Comparison of ENCODE assay signal across 11 cellular contexts in genomic region chr9:124309665-124310064, GRCh38. TPM values are rescaled to one million over a fixed set of nuclear protein-coding genes. Genes with fewer than 3 reads are reported as not detected.
DNase-seq lines count a peak whose midpoint lies in the region; ATAC-seq and TF ChIP-seq lines count a peak whose summit lies in the region.
"Had no signal": no experiment of that assay in that cellular context is flagged by ENCODE, and none has a peak within 500 bp of the region (broad histone marks: within the 10 kb centered on the region; RNA-seq: fewer than 3 reads in every experiment).

No MANE protein-coding gene starts in this region.

- H3K36me3 ChIP-seq in fibroblast of lung (ENCODE audit: control insufficient read depth, insufficient read depth, low read length): peaks cover 26% of the 10 kb centered on the region
- H3K36me3 ChIP-seq in MM.1S (replicated peaks; ENCODE audit: insufficient read depth, low read length): no peaks in the 10 kb centered on the region

- H2AFZ ChIP-seq in fibroblast of lung (ENCODE audit: low read length) (no peak overlapping the region), MM.1S (ENCODE audit: low read length) (no peak overlapping the region)

- TF ChIP-seq CTCF in RWPE1 (conservative IDR thresholded peaks at IDR 0.05; ENCODE audit: low read depth) (no peak), fibroblast of lung (conservative IDR thresholded peaks at IDR 0.05 in 1 of 2, IDR thresholded peaks at IDR 0.05 in 1 of 2; ENCODE audit: low read depth in 1 of 2, low read length in 2 of 2) (no peak), MM.1S (IDR thresholded peaks at IDR 0.05; ENCODE audit: low read length) (no peak)

- H3K4me3 ChIP-seq in fibroblast of lung (replicated peaks in 1 of 4; ENCODE audit: control extremely low read depth in 1 of 4, insufficient read depth in 1 of 4, low read depth in 3 of 4, low read length in 4 of 4): no peak overlapping the region
- H3K4me3 ChIP-seq in MM.1S (ENCODE audit: low read length): no peak overlapping the region
- H3K4me3 ChIP-seq: Peyer's patch had no signal

- no peaks in the 10 kb centered on the region for H3K27me3 ChIP-seq in fibroblast of lung (ENCODE audit: control insufficient read depth, insufficient read depth, low read length)
- no peaks in the 10 kb centered on the region for H3K27me3 ChIP-seq in MM.1S (replicated peaks; ENCODE audit: insufficient read depth, low read length)
- H3K27me3 ChIP-seq: Peyer's patch had no signal

- H3K9me3 ChIP-seq in fibroblast of lung (ENCODE audit: control insufficient read depth, insufficient read depth, low read depth, low read length): no peaks in the 10 kb centered on the region
- H3K9me3 ChIP-seq in MM.1S (replicated peaks; ENCODE audit: insufficient read depth, low read length): no peaks in the 10 kb centered on the region
- H3K9me3 ChIP-seq: Peyer's patch had no signal

- peaks cover 39% of the 10 kb centered on the region for H3K79me2 ChIP-seq in fibroblast of lung (ENCODE audit: control insufficient read depth, insufficient read depth, low read length)
- no peaks in the 10 kb centered on the region for H3K79me2 ChIP-seq in MM.1S (ENCODE audit: low read length)

- peak overlapping the region; percentile 32 for H3K4me2 ChIP-seq in fibroblast of lung (ENCODE audit: extremely low read depth, insufficient read depth, low read length)
- H3K4me2 ChIP-seq in MM.1S (ENCODE audit: low read depth, low read length): no peak overlapping the region

- H3K9ac ChIP-seq in fibroblast of lung (ENCODE audit: insufficient read depth, low read length): peak overlapping the region; percentile 8
- H3K9ac ChIP-seq in MM.1S (ENCODE audit: low read length): no peak overlapping the region

- DNase-seq in ELR (ENCODE audit: low read depth): peak; percentile 99
- peak; percentile 97 for DNase-seq in RWPE1 (ENCODE audit: low spot score)
- peak; percentile 93 to 98 for DNase-seq in fibroblast of lung (ENCODE audit: low read depth in 2 of 2)
- peak; percentile 96 for DNase-seq in renal cortical epithelial cell (ENCODE audit: low read depth)
- DNase-seq in MM.1S: no peak
- DNase-seq: activated T-cell treated with anti-CD3 and anti-CD28 coated beads, Interleukin-2, amount 50 U/mL, for 72 hours; Kasumi-1; Peyer's patch had no signal

- no peaks in the 10 kb centered on the region for H3F3A ChIP-seq in MM.1S (ENCODE audit: insufficient read depth, low read length)

- no peaks in the 10 kb centered on the region for H3K9me2 ChIP-seq in MM.1S (replicated peaks; ENCODE audit: insufficient read depth, low read length)

- peaks cover 16% of the 10 kb centered on the region for H3K4me1 ChIP-seq in fibroblast of lung (ENCODE audit: control insufficient read depth, extremely low read depth, insufficient read depth, low read length)
- H3K4me1 ChIP-seq in MM.1S (ENCODE audit: low read length): no peaks in the 10 kb centered on the region
- H3K4me1 ChIP-seq: Peyer's patch had no signal

- POLR2A ChIA-PET in RWPE1 (lab: Yijun Ruan, JAX; ENCODE audit: low non-redundant PET): no interaction called here

- H3K27ac ChIP-seq in RWPE1 (peak overlapping the region; percentile 81), fibroblast of lung (ENCODE audit: insufficient read depth, low read length) (peak overlapping the region; percentile 70), MM.1S (ENCODE audit: low read length) (no peak overlapping the region)
- H3K27ac ChIP-seq: Peyer's patch had no signal

- H4K20me1 ChIP-seq in fibroblast of lung (ENCODE audit: control insufficient read depth, extremely low read depth, insufficient read depth, low read length) (no peaks in the 10 kb centered on the region), MM.1S (ENCODE audit: insufficient read depth, low read length) (no peaks in the 10 kb centered on the region)

- no peak for ATAC-seq in HG02884 (IDR thresholded peaks at IDR 0.05; ENCODE audit: unreplicated experiment)
- ATAC-seq in GM19455 (IDR thresholded peaks at IDR 0.05; ENCODE audit: unreplicated experiment): no peak
- ATAC-seq in GM19023 (IDR thresholded peaks at IDR 0.05; ENCODE audit: unreplicated experiment): no peak
- ATAC-seq: activated T-cell treated with anti-CD3 and anti-CD28 coated beads, Interleukin-2, amount 50 U/mL, for 72 hours had no signal

- CTCF ChIA-PET in RWPE1 (lab: Yijun Ruan, JAX): interaction anchor here (0.5 to 1.9 kb wide), 3 partner anchors 61 to 187 kb away, joined by 4 to 8 read pairs (median 4); no protein-coding TSS in a partner anchor

RNA-seq across cellular contexts. Expression of gene NEK6, which starts 51.9 kb away (rescaled TPM):
- total RNA-seq in fibroblast of lung: 64.5 and 71.2 TPM in 2 replicates
- polyA plus RNA-seq in fibroblast of lung: 71.4 and 102 TPM in 2 replicates
- 55.8 and 75.3 TPM in 2 replicates for polyA plus RNA-seq in fibroblast of lung (2012)
- 119 and 153 TPM in 2 replicates for polyA minus RNA-seq in fibroblast of lung (ENCODE audit: low replicate concordance)
- 19.1 and 124 TPM in 2 replicates for total RNA-seq in renal cortical epithelial cell
